ENCODE assay signal across 10 cellular contexts in genomic region chr10:80199828-80200227, GRCh38. TPM values are rescaled to one million over a fixed set of nuclear protein-coding genes. Genes with fewer than 3 reads are reported as not detected.
A peak's percentile ranks its signal among the peaks of the same experiment; 100 is the strongest.
DNase-seq lines count a peak whose midpoint lies in the region; ATAC-seq, FAIRE-seq and TF ChIP-seq lines count a peak whose summit lies in the region.
"Had no signal": no experiment of that assay in that cellular context is flagged by ENCODE, and none has a peak within 500 bp of the region (broad histone marks: within the 10 kb centered on the region; RNA-seq: fewer than 3 reads in every experiment).

No MANE protein-coding gene starts in this region.

- ATAC-seq in GM23338 (no peak), activated B cell treated with CpG ODN at 0.5 μM for 24 hours (ENCODE audit: low read depth) (no peak), right cardiac atrium (peak; percentile 44 to 69)

- peaks cover 7% of the 10 kb centered on the region for H3K27me3 Mint-ChIP-seq in GM23338 (ENCODE audit: insufficient read depth, low read depth, poor library complexity)
- H3K27me3 Mint-ChIP-seq in activated B cell treated with CpG ODN at 0.5 μM for 24 hours = no peaks in the 10 kb centered on the region
- no peaks in the 10 kb centered on the region for H3K27me3 Mint-ChIP-seq in activated CD4-positive, alpha-beta T cell treated with anti-CD3 and anti-CD28 coated beads, Interleukin-2, amount 10 ng/mL, durations not matched to agents 24 days and 14 days
- H3K27me3 Mint-ChIP-seq: activated CD4-positive, alpha-beta memory T cell treated with anti-CD3 and anti-CD28 coated beads, Interleukin-2, amount 10 ng/mL, durations not matched to agents 7 days and 5 days; stimulated activated naive CD8-positive, alpha-beta T cell treated with anti-CD3 and anti-CD28 coated beads, Interleukin-15, Interleukin-2, amounts not matched to agents 100 ng/mL and 50 ng/mL, for 24 hours had no signal

- H3K9me3 Mint-ChIP-seq in GM23338 = no peaks in the 10 kb centered on the region
- H3K9me3 Mint-ChIP-seq in activated B cell treated with CpG ODN at 0.5 μM for 24 hours = no peaks in the 10 kb centered on the region
- no peaks in the 10 kb centered on the region for H3K9me3 Mint-ChIP-seq in activated CD4-positive, alpha-beta T cell treated with anti-CD3 and anti-CD28 coated beads, Interleukin-2, amount 10 ng/mL, durations not matched to agents 24 days and 14 days
- H3K9me3 Mint-ChIP-seq: activated CD4-positive, alpha-beta memory T cell treated with anti-CD3 and anti-CD28 coated beads, Interleukin-2, amount 10 ng/mL, durations not matched to agents 7 days and 5 days; stimulated activated naive CD8-positive, alpha-beta T cell treated with anti-CD3 and anti-CD28 coated beads, Interleukin-15, Interleukin-2, amounts not matched to agents 100 ng/mL and 50 ng/mL, for 24 hours had no signal

- H3K36me3 Mint-ChIP-seq in GM23338 (ENCODE audit: low read depth) = no peaks in the 10 kb centered on the region; the same call in 2 of the 3 replicates
- peaks cover 30% of the 10 kb centered on the region for H3K36me3 Mint-ChIP-seq in activated B cell treated with CpG ODN at 0.5 μM for 24 hours (ENCODE audit: low read depth)
- peaks cover 36% of the 10 kb centered on the region for H3K36me3 Mint-ChIP-seq in activated CD4-positive, alpha-beta T cell treated with anti-CD3 and anti-CD28 coated beads, Interleukin-2, amount 10 ng/mL, durations not matched to agents 24 days and 14 days (ENCODE audit: low read depth)

- no peak overlapping the region for H2AFZ ChIP-seq in GM23338

- H3K27ac Mint-ChIP-seq in GM23338 = peak overlapping the region; percentile 26; the same call in 1 of the 2 replicates
- H3K27ac Mint-ChIP-seq in activated B cell treated with CpG ODN at 0.5 μM for 24 hours = peak overlapping the region; percentile 32
- no peak overlapping the region for H3K27ac Mint-ChIP-seq in activated CD4-positive, alpha-beta T cell treated with anti-CD3 and anti-CD28 coated beads, Interleukin-2, amount 10 ng/mL, durations not matched to agents 24 days and 14 days
- H3K27ac Mint-ChIP-seq: activated CD4-positive, alpha-beta memory T cell treated with anti-CD3 and anti-CD28 coated beads, Interleukin-2, amount 10 ng/mL, durations not matched to agents 7 days and 5 days; stimulated activated naive CD8-positive, alpha-beta T cell treated with anti-CD3 and anti-CD28 coated beads, Interleukin-15, Interleukin-2, amounts not matched to agents 100 ng/mL and 50 ng/mL, for 24 hours had no signal

- peaks cover 7% of the 10 kb centered on the region; the same call in 1 of the 2 replicates for H3K27me3 ChIP-seq in GM23338 (ENCODE audit: insufficient read depth)
- no peaks in the 10 kb centered on the region for H3K27me3 ChIP-seq in right cardiac atrium (ENCODE audit: control insufficient read depth, insufficient read depth)
- no peaks in the 10 kb centered on the region for H3K27me3 ChIP-seq in spleen (replicated peaks in 1 of 7)

- no peaks in the 10 kb centered on the region for H3K9me2 ChIP-seq in GM23338 (ENCODE audit: insufficient read depth)

- H3K4me1 ChIP-seq in GM23338 (ENCODE audit: insufficient read depth) (peaks cover 30% of the 10 kb centered on the region), right cardiac atrium (ENCODE audit: control insufficient read depth, insufficient read depth, low read length) (peaks cover 63% of the 10 kb centered on the region), spleen (peaks cover 50 to 100% (median 96%) of the 10 kb centered on the region in 6 donors)

- H4K20me1 ChIP-seq in GM23338 (replicated peaks; ENCODE audit: insufficient read depth) = peaks cover 19% of the 10 kb centered on the region

- peak; percentile 49 for DNase-seq in GM23338 (ENCODE audit: low spot score)
- no peak for DNase-seq in activated B cell treated with CpG ODN at 0.5 μM for 24 hours
- DNase-seq in right cardiac atrium = peak; percentile 70 to 80 (median 72)
- no peak for DNase-seq in spleen
- no peak for DNase-seq in GM20000 (ENCODE audit: low spot score)
- DNase-seq in H54 (ENCODE audit: insufficient read length, low spot score) = no peak
- no peak for DNase-seq in activated CD4-positive, alpha-beta T cell treated with anti-CD3 and anti-CD28 coated beads, Interleukin-2, amount 10 ng/mL, durations not matched to agents 24 days and 14 days
- DNase-seq in NCI-H526 treated with DMSO at 0.1 percent for 48 hours (lab: John Stamatoyannopoulos, UW) = no peak
- DNase-seq: activated CD4-positive, alpha-beta memory T cell treated with anti-CD3 and anti-CD28 coated beads, Interleukin-2, amount 10 ng/mL, durations not matched to agents 7 days and 5 days had no signal

- H3K27ac ChIP-seq in GM23338 (ENCODE audit: low read depth) = no peak overlapping the region
- H3K27ac ChIP-seq in right cardiac atrium (ENCODE audit: low read length) = peak overlapping the region; percentile 98
- H3K27ac ChIP-seq in spleen = peak overlapping the region; percentile 71 to 99 (median 98)

- no peaks in the 10 kb centered on the region; the same call in 1 of the 2 replicates for H3K36me3 ChIP-seq in GM23338 (ENCODE audit: insufficient read depth)
- H3K36me3 ChIP-seq in spleen = peaks cover 0 to 15% (median 2%) of the 10 kb centered on the region in 6 donors

- no peak for TF ChIP-seq POLR2A in spleen (IDR thresholded peaks at IDR 0.05)
- TF ChIP-seq POLR2A in H54 (IDR thresholded peaks at IDR 0.05; ENCODE audit: low read depth, low read length) = no peak

- intact Hi-C loops in activated B cell treated with CpG ODN at 0.5 μM for 24 hours (cut with micrococcal nuclease) = loop anchor here (5.0 to 10.0 kb wide), 4 partner anchors 263 to 953 kb away; partner anchors contain the start of genes NUTM2E and PPIF
- intact Hi-C loops in right cardiac atrium (cut with DNase I) = loop anchor here in 2 of 4 donors (5.0 kb wide), 1 partner anchor 33 kb away; no protein-coding TSS in a partner anchor
- intact Hi-C loops in spleen (cut with DNase I; ENCODE audit: low total_unique reads) = loop anchor here (10.0 kb wide), 1 partner anchor 755 kb away; the partner anchor contains the start of gene ZCCHC24
- intact Hi-C loops in activated CD4-positive, alpha-beta T cell treated with anti-CD3 and anti-CD28 coated beads, Interleukin-2, amount 10 ng/mL, durations not matched to agents 24 days and 14 days (cut with micrococcal nuclease) = loop anchor here (5.0 to 10.0 kb wide), 3 partner anchors 123 to 955 kb away; partner anchors contain the start of gene TMEM254

- CTCF ChIA-PET in activated B cell treated with CpG ODN at 0.5 μM for 24 hours (lab: Charles Lee) = no interaction called here

- H3K4me1 Mint-ChIP-seq in GM23338 (peaks cover 55% of the 10 kb centered on the region), activated B cell treated with CpG ODN at 0.5 μM for 24 hours (peaks cover 93% of the 10 kb centered on the region)
- H3K4me1 Mint-ChIP-seq in activated CD4-positive, alpha-beta T cell treated with anti-CD3 and anti-CD28 coated beads, Interleukin-2, amount 10 ng/mL, durations not matched to agents 24 days and 14 days = peaks cover 74% of the 10 kb centered on the region

- TF ChIP-seq CTCF in GM23338 (conservative IDR thresholded peaks at IDR 0.05; ENCODE audit: low read depth in 2 of 2) (no peak), activated B cell treated with CpG ODN at 0.5 μM for 24 hours (IDR thresholded peaks at IDR 0.05) (no peak), spleen (IDR thresholded peaks at IDR 0.05 in 8 of 11, conservative IDR thresholded peaks at IDR 0.05 in 3 of 11) (peak in 8 of 11 experiments; percentile 11 to 62 (median 36)), GM20000 (IDR thresholded peaks at IDR 0.05; ENCODE audit: extremely low read depth, missing control alignments) (no peak)

- H3F3A ChIP-seq in GM23338 (replicated peaks; ENCODE audit: low read depth) = no peaks in the 10 kb centered on the region

- peak overlapping the region; percentile 65; the same call in 1 of the 2 replicates for H3K4me2 ChIP-seq in GM23338

- POLR2A ChIA-PET in activated B cell treated with CpG ODN at 0.5 μM for 24 hours (lab: Charles Lee) = interaction anchor here (1.2 kb wide), 1 partner anchor 12 kb away, joined by 3 read pairs; no protein-coding TSS in a partner anchor

- no peak for FAIRE-seq in H54 (lab: Jason Lieb, UNC)

- H3K4me3 Mint-ChIP-seq in GM23338 = no peak overlapping the region
- no peak overlapping the region for H3K4me3 Mint-ChIP-seq in activated B cell treated with CpG ODN at 0.5 μM for 24 hours
- H3K4me3 Mint-ChIP-seq in activated CD4-positive, alpha-beta T cell treated with anti-CD3 and anti-CD28 coated beads, Interleukin-2, amount 10 ng/mL, durations not matched to agents 24 days and 14 days = no peak overlapping the region
- H3K4me3 Mint-ChIP-seq: activated CD4-positive, alpha-beta memory T cell treated with anti-CD3 and anti-CD28 coated beads, Interleukin-2, amount 10 ng/mL, durations not matched to agents 7 days and 5 days; stimulated activated naive CD8-positive, alpha-beta T cell treated with anti-CD3 and anti-CD28 coated beads, Interleukin-15, Interleukin-2, amounts not matched to agents 100 ng/mL and 50 ng/mL, for 24 hours had no signal

- H3K9me3 ChIP-seq in right cardiac atrium (ENCODE audit: control insufficient read depth, low read length) (no peaks in the 10 kb centered on the region), spleen (no peaks in the 10 kb centered on the region)

- H3K4me3 ChIP-seq in GM23338 = no peak overlapping the region
- H3K4me3 ChIP-seq in right cardiac atrium (ENCODE audit: low read length) = peak overlapping the region; percentile 42
- peak overlapping the region in 1 of 8 donors; percentile 23 for H3K4me3 ChIP-seq in spleen

- H3K79me2 ChIP-seq in GM23338 (replicated peaks; ENCODE audit: insufficient read depth) = peaks cover 88% of the 10 kb centered on the region

- 11% methylated on average over 8 of the region's 8 CpGs for WGBS in right cardiac atrium
- 29 to 51% (median 42%) methylated on average over 8 of the region's 8 CpGs for WGBS in spleen, 5 donors

TF ChIP-seq in GM23338, 12 proteins besides CTCF, POLR2A, EP300 and RAD21 (continues in another document):
- TF ChIP-seq STAT1 (IDR thresholded peaks at IDR 0.05; ENCODE audit: unreplicated experiment) (no peak), JUNB (IDR thresholded peaks at IDR 0.05; ENCODE audit: unreplicated experiment) (no peak), NANOG (IDR thresholded peaks at IDR 0.05; ENCODE audit: borderline replicate concordance) (no peak), POLR2AphosphoS5 (IDR thresholded peaks at IDR 0.05; ENCODE audit: low read depth) (no peak), EZH2 (IDR thresholded peaks at IDR 0.05; ENCODE audit: low read depth, unreplicated experiment) (no peak), ZNF331 (CRISPR knock-in tag; IDR thresholded peaks at IDR 0.05; ENCODE audit: low read depth) (no peak), EZH2phosphoT487 (IDR thresholded peaks at IDR 0.05; ENCODE audit: unreplicated experiment) (no peak)

RNA-seq across cellular contexts. Expression of gene ANXA11, which starts 5.5 kb away (rescaled TPM):
- total RNA-seq in GM23338 (2014; rRNA removed; shearing (Covaris generic)) = 38.9 and 42.3 TPM in 2 replicates
- 70.0 and 73.7 TPM in 2 replicates for polyA plus RNA-seq in GM23338 (2016; fragmentation: Nextera tagmentation; extraction: Ambion mirVana)
- 178 and 190 TPM in 2 replicates for total RNA-seq in activated B cell treated with CpG ODN at 0.5 μM for 24 hours
- total RNA-seq in right cardiac atrium = 100 to 1,000 TPM; 371 to 451 (median 403) TPM
- 232 TPM for polyA plus RNA-seq in right cardiac atrium
- 100 to 1,000 TPM; 102 to 201 (median 157) TPM for total RNA-seq in spleen
- 100 to 1,000 TPM in 2 of 3 donors, 10 to 100 TPM in 1; 89.9 to 143 (median 117) TPM for polyA plus RNA-seq in spleen
- 223 and 232 TPM in 2 replicates for total RNA-seq in activated CD4-positive, alpha-beta T cell treated with anti-CD3 and anti-CD28 coated beads, Interleukin-2, amount 10 ng/mL, durations not matched to agents 24 days and 14 days

Comparison
In these comparisons a context has a peak if more than half of its experiments do, and no peak if none do; other contexts are left out.
1. ATAC-seq: peak in right cardiac atrium (2 of 2); none in GM23338 (single experiment) and activated B cell treated with CpG ODN at 0.5 μM for 24 hours (single experiment).
2. DNase-seq: peak in GM23338 (single experiment) and right cardiac atrium (3 of 3); none in activated B cell treated with CpG ODN at 0.5 μM for 24 hours (single experiment), spleen (single experiment), GM20000 (single experiment), H54 (single experiment), activated CD4-positive, alpha-beta T cell treated with anti-CD3 and anti-CD28 coated beads, Interleukin-2, amount 10 ng/mL, durations not matched to agents 24 days and 14 days (single experiment) and NCI-H526 treated with DMSO at 0.1 percent for 48 hours (single experiment).
3. CTCF ChIP-seq: peak in spleen (8 of 11); none in GM23338 (0 of 2), activated B cell treated with CpG ODN at 0.5 μM for 24 hours (single experiment) and GM20000 (single experiment).